Comparison of ENCODE assay signal across 33 cellular contexts in the genomic region with DNA sequence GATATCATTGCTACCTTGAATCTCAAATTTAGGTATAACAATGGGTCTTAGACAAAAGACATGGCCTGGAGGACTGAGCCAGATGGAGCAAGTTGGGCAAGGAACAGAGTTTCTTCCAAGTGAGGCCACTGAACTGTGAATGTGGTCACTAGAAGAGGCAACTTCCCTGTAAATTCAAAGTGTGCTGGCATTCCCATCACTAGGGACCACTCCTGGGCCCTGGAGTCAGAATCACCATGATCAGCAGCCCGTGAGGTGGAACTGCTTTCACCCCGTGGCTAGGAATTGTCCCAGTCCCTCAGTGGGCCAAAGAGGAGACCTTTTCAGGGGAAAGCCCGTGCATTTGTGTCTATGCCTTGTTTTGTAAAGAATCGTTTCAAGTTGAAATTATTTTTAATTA. TPM values are rescaled to one million over a fixed set of nuclear protein-coding genes. Genes with fewer than 3 reads are reported as not detected.
"Had no signal": no experiment of that assay in that cellular context is flagged by ENCODE, and none has a peak within 500 bp of the region (broad histone marks: within the 10 kb centered on the region; RNA-seq: fewer than 3 reads in every experiment).

No MANE protein-coding gene starts in this region.

- H3K27ac ChIP-seq: ascending aorta, cardiac muscle cell had no signal

- H3K9me3 ChIP-seq: ascending aorta had no signal

- H3K36me3 Mint-ChIP-seq: activated CD4-positive, alpha-beta memory T cell treated with anti-CD3 and anti-CD28 coated beads for 36 hours; activated CD8-positive, alpha-beta memory T cell treated with anti-CD3 and anti-CD28 coated beads, Interleukin-2, amount 10 ng/mL, durations not matched to agents 7 days and 5 days; activated naive CD4-positive, alpha-beta T cell treated with anti-CD3 and anti-CD28 coated beads, Interleukin-2, amount 10 ng/mL, durations not matched to agents 7 days and 5 days; activated naive CD4-positive, alpha-beta T cell treated with anti-CD3 and anti-CD28 coated beads, Interleukin-2, amount 50 U/mL, for 24 hours; activated naive CD8-positive, alpha-beta T cell; activated naive CD8-positive, alpha-beta T cell treated with anti-CD3 and anti-CD28 coated beads, Interleukin-2, amount 10 ng/mL, durations not matched to agents 7 days and 5 days; brain; T-cell had no signal

- H3K27ac Mint-ChIP-seq: activated B cell treated with CpG ODN at 0.5 μM for 24 hours; activated CD4-positive, alpha-beta memory T cell treated with anti-CD3 and anti-CD28 coated beads for 36 hours; activated CD4-positive, alpha-beta T cell treated with anti-CD3 and anti-CD28 coated beads, Interleukin-2, amount 10 ng/mL, durations not matched to agents 24 days and 14 days; activated CD8-positive, alpha-beta memory T cell treated with anti-CD3 and anti-CD28 coated beads, Interleukin-2, amount 10 ng/mL, durations not matched to agents 7 days and 5 days; activated CD8-positive, alpha-beta T cell treated with anti-CD3 and anti-CD28 coated beads for 36 hours; activated naive CD4-positive, alpha-beta T cell treated with anti-CD3 and anti-CD28 coated beads, Interleukin-2, amount 10 ng/mL, durations not matched to agents 7 days and 5 days; activated naive CD4-positive, alpha-beta T cell treated with anti-CD3 and anti-CD28 coated beads, Interleukin-2, amount 50 U/mL, for 24 hours; activated naive CD8-positive, alpha-beta T cell; activated naive CD8-positive, alpha-beta T cell treated with anti-CD3 and anti-CD28 coated beads, Interleukin-2, amount 10 ng/mL, durations not matched to agents 7 days and 5 days; activated naive CD8-positive, alpha-beta T cell treated with anti-CD3 and anti-CD28 coated beads, Interleukin-2, amount 50 U/mL, for 24 hours; activated T-cell treated with anti-CD3 and anti-CD28 coated beads, Interleukin-2, amount 50 U/mL, for 24 hours; activated T-helper 2 cell treated with anti-CD3 and anti-CD28 coated beads, Interferon-gamma antibody, Interleukin-2, Interleukin-4, amounts not matched to agents 10 μg/mL and 5 μg/mL and 100 μg/mL, durations not matched to agents 14 hours and 24 hours and 36 hours; T-cell; T-helper 17 cell had no signal

- H3K36me3 ChIP-seq: ascending aorta, cardiac muscle cell had no signal

- H3K9me3 Mint-ChIP-seq: activated B cell treated with CpG ODN at 0.5 μM for 24 hours; activated CD4-positive, alpha-beta memory T cell treated with anti-CD3 and anti-CD28 coated beads for 36 hours; activated CD4-positive, alpha-beta T cell treated with anti-CD3 and anti-CD28 coated beads, Interleukin-2, amount 10 ng/mL, durations not matched to agents 24 days and 14 days; activated CD8-positive, alpha-beta T cell treated with anti-CD3 and anti-CD28 coated beads for 36 hours; activated naive CD4-positive, alpha-beta T cell treated with anti-CD3 and anti-CD28 coated beads, Interleukin-2, amount 10 ng/mL, durations not matched to agents 7 days and 5 days; activated naive CD4-positive, alpha-beta T cell treated with anti-CD3 and anti-CD28 coated beads, Interleukin-2, amount 50 U/mL, for 24 hours; activated naive CD8-positive, alpha-beta T cell treated with anti-CD3 and anti-CD28 coated beads, Interleukin-2, amount 10 ng/mL, durations not matched to agents 7 days and 5 days; activated naive CD8-positive, alpha-beta T cell treated with anti-CD3 and anti-CD28 coated beads, Interleukin-2, amount 50 U/mL, for 24 hours; activated T-cell treated with anti-CD3 and anti-CD28 coated beads, Interleukin-2, amount 50 U/mL, for 24 hours; activated T-helper 2 cell treated with anti-CD3 and anti-CD28 coated beads, Interferon-gamma antibody, Interleukin-2, Interleukin-4, amounts not matched to agents 10 μg/mL and 5 μg/mL and 100 μg/mL, durations not matched to agents 14 hours and 24 hours and 36 hours; central memory CD8-positive, alpha-beta T cell; T-cell had no signal

- H3K27me3 ChIP-seq: ascending aorta, cardiac muscle cell had no signal

- H3K4me3 Mint-ChIP-seq: activated B cell treated with CpG ODN at 0.5 μM for 24 hours; activated CD4-positive, alpha-beta memory T cell treated with anti-CD3 and anti-CD28 coated beads for 36 hours; activated CD4-positive, alpha-beta T cell treated with anti-CD3 and anti-CD28 coated beads, Interleukin-2, amount 10 ng/mL, durations not matched to agents 24 days and 14 days; activated CD8-positive, alpha-beta memory T cell treated with anti-CD3 and anti-CD28 coated beads, Interleukin-2, amount 10 ng/mL, durations not matched to agents 7 days and 5 days; activated CD8-positive, alpha-beta T cell treated with anti-CD3 and anti-CD28 coated beads for 36 hours; activated naive CD4-positive, alpha-beta T cell treated with anti-CD3 and anti-CD28 coated beads, Interleukin-2, amount 10 ng/mL, durations not matched to agents 7 days and 5 days; activated naive CD4-positive, alpha-beta T cell treated with anti-CD3 and anti-CD28 coated beads, Interleukin-2, amount 50 U/mL, for 24 hours; activated naive CD8-positive, alpha-beta T cell; activated naive CD8-positive, alpha-beta T cell treated with anti-CD3 and anti-CD28 coated beads, Interleukin-2, amount 10 ng/mL, durations not matched to agents 7 days and 5 days; activated naive CD8-positive, alpha-beta T cell treated with anti-CD3 and anti-CD28 coated beads, Interleukin-2, amount 50 U/mL, for 24 hours; activated T-cell treated with anti-CD3 and anti-CD28 coated beads, Interleukin-2, amount 50 U/mL, for 24 hours; brain; central memory CD8-positive, alpha-beta T cell; T-cell; T-helper 17 cell had no signal

- H3K4me1 Mint-ChIP-seq: activated B cell treated with CpG ODN at 0.5 μM for 24 hours; activated naive CD4-positive, alpha-beta T cell treated with anti-CD3 and anti-CD28 coated beads, Interleukin-2, amount 50 U/mL, for 24 hours; activated naive CD8-positive, alpha-beta T cell treated with anti-CD3 and anti-CD28 coated beads, Interleukin-2, amount 50 U/mL, for 24 hours; central memory CD8-positive, alpha-beta T cell had no signal

- H3K4me1 ChIP-seq: ascending aorta had no signal

- H3K27me3 Mint-ChIP-seq: activated CD4-positive, alpha-beta memory T cell treated with anti-CD3 and anti-CD28 coated beads for 36 hours; activated CD8-positive, alpha-beta T cell treated with anti-CD3 and anti-CD28 coated beads for 36 hours; activated naive CD4-positive, alpha-beta T cell treated with anti-CD3 and anti-CD28 coated beads, Interleukin-2, amount 50 U/mL, for 24 hours; activated naive CD8-positive, alpha-beta T cell; activated naive CD8-positive, alpha-beta T cell treated with anti-CD3 and anti-CD28 coated beads, Interleukin-2, amount 50 U/mL, for 24 hours; activated T-cell treated with anti-CD3 and anti-CD28 coated beads, Interleukin-2, amount 50 U/mL, for 24 hours; T-cell had no signal

- DNase-seq: activated B cell treated with CpG ODN at 0.5 μM for 24 hours; activated CD4-positive, alpha-beta memory T cell treated with anti-CD3 and anti-CD28 coated beads for 36 hours; activated CD4-positive, alpha-beta T cell treated with anti-CD3 and anti-CD28 coated beads for 4 hours; activated CD4-positive, alpha-beta T cell treated with anti-CD3 and anti-CD28 coated beads, Interleukin-2, amount 10 ng/mL, durations not matched to agents 24 days and 14 days; activated CD4-positive, alpha-beta T cell treated with anti-CD3 and anti-CD28 coated beads, Interleukin-2, amount 50 U/mL, for 1 hour; activated CD4-positive, alpha-beta T cell treated with anti-CD3 and anti-CD28 coated beads, Interleukin-2, amount 50 U/mL, for 4 hours; activated CD4-positive, CD25-positive, alpha-beta regulatory T cell treated with anti-CD3 and anti-CD28 coated beads, Interleukin-2, amount 50 U/mL, for 72 hours; activated CD8-positive, alpha-beta memory T cell treated with anti-CD3 and anti-CD28 coated beads for 24 hours; activated CD8-positive, alpha-beta memory T cell treated with anti-CD3 and anti-CD28 coated beads, Interleukin-2, amount 10 ng/mL, durations not matched to agents 7 days and 5 days; activated CD8-positive, alpha-beta memory T cell treated with anti-CD3 and anti-CD28 coated beads, Interleukin-2, amount 50 U/mL, for 48 hours; activated CD8-positive, alpha-beta T cell treated with anti-CD3 and anti-CD28 coated beads for 36 hours; activated effector memory CD4-positive, alpha-beta T cell treated with Interleukin-2 at 50 U/mL for 16 hours; activated gamma-delta T cell; activated naive CD4-positive, alpha-beta T cell treated with anti-CD3 and anti-CD28 coated beads, Interleukin-2, amount 10 ng/mL, durations not matched to agents 7 days and 5 days; activated naive CD4-positive, alpha-beta T cell treated with Interleukin-2 at 50 U/mL for 16 hours; activated naive CD8-positive, alpha-beta T cell treated with anti-CD3 and anti-CD28 coated beads, Interleukin-2, amount 10 ng/mL, durations not matched to agents 7 days and 5 days; activated naive CD8-positive, alpha-beta T cell treated with anti-CD3 and anti-CD28 coated beads, Interleukin-2, amount 50 U/mL, for 24 hours; activated T-cell treated with anti-CD3 and anti-CD28 coated beads, Interleukin-2, amount 50 U/mL, for 24 hours; activated T-cell treated with anti-CD3 and anti-CD28 coated beads, Interleukin-2, amount 50 U/mL, for 48 hours; amygdala; anterior cingulate cortex; caudate nucleus; cerebellar nuclear complex; T-cell; T-helper 17 cell; T1000 had no signal

- ATAC-seq: activated CD8-positive, alpha-beta memory T cell treated with anti-CD3 and anti-CD28 coated beads, Interleukin-2, amount 10 ng/mL, durations not matched to agents 7 days and 5 days; activated CD8-positive, alpha-beta T cell treated with anti-CD3 and anti-CD28 coated beads for 36 hours; activated naive CD8-positive, alpha-beta T cell treated with anti-CD3 and anti-CD28 coated beads, Interleukin-2, amount 50 U/mL, for 24 hours; T-cell; T-helper 17 cell had no signal

- H3K4me3 ChIP-seq: ascending aorta, cardiac muscle cell had no signal

RNA-seq across cellular contexts. Expression of gene HES1, which starts 47.3 kb away (rescaled TPM):
- total RNA-seq: activated CD8-positive, alpha-beta T cell treated with anti-CD3 and anti-CD28 coated beads for 36 hours; activated naive CD8-positive, alpha-beta T cell treated with anti-CD3 and anti-CD28 coated beads, Interleukin-2, amount 10 ng/mL, durations not matched to agents 7 days and 5 days had no signal
